Comparison of ENCODE assay signal across 8 cellular contexts in genomic region chr14:33188880-33189279, GRCh38.
"Had no signal": no experiment of that assay in that cellular context is flagged by ENCODE, and none has a peak within 500 bp of the region (broad histone marks: within the 10 kb centered on the region; RNA-seq: fewer than 3 reads in every experiment).

No MANE protein-coding gene starts in this region.

- DNase-seq: H9, HCEC 1CT, KBM-7 had no signal

- H3K4me2 ChIP-seq: GM23338, KMS-11 had no signal

- H3K27ac ChIP-seq: KMS-11 had no signal

- H2AFZ ChIP-seq: GM23338 had no signal

- H3K9ac ChIP-seq: KMS-11 had no signal

- FAIRE-seq: H1, H54, HTR-8/SVneo had no signal

- H3K4me3 ChIP-seq: GM23338 had no signal

- ATAC-seq: GM23338 had no signal
